Comparison of ENCODE assay signal across 35 cellular contexts in genomic region chr6:87555506-87555905, GRCh38.
"Had no signal": no experiment of that assay in that cellular context is flagged by ENCODE, and none has a peak within 500 bp of the region (broad histone marks: within the 10 kb centered on the region; RNA-seq: fewer than 3 reads in every experiment).

No MANE protein-coding gene starts in this region.

- H3K4me1 ChIP-seq: Peyer's patch had no signal

- H3K27me3 Mint-ChIP-seq: activated CD4-positive, alpha-beta memory T cell treated with anti-CD3 and anti-CD28 coated beads, Interleukin-2, amount 10 ng/mL, durations not matched to agents 7 days and 5 days; activated CD8-positive, alpha-beta memory T cell treated with anti-CD3 and anti-CD28 coated beads, Interleukin-2, amount 10 ng/mL, durations not matched to agents 7 days and 5 days; activated naive CD4-positive, alpha-beta T cell treated with anti-CD3 and anti-CD28 coated beads, Interleukin-2, amount 10 ng/mL, durations not matched to agents 7 days and 5 days; brain had no signal

- H3K4me3 Mint-ChIP-seq: activated CD4-positive, alpha-beta memory T cell treated with anti-CD3 and anti-CD28 coated beads, Interleukin-2, amount 10 ng/mL, durations not matched to agents 7 days and 5 days; activated CD8-positive, alpha-beta memory T cell treated with anti-CD3 and anti-CD28 coated beads, Interleukin-2, amount 10 ng/mL, durations not matched to agents 7 days and 5 days; activated naive CD4-positive, alpha-beta T cell treated with anti-CD3 and anti-CD28 coated beads, Interleukin-2, amount 10 ng/mL, durations not matched to agents 7 days and 5 days; brain; T-helper 1 cell treated with Interleukin-12 subunit alpha and Interleukin-12 subunit beta and Interleukin-4 antibody, amounts not matched to agents 30 μg/mL and 1 μg/mL, for 36 hours; T-helper 2 cell treated with Interferon-gamma antibody and Interleukin-4, amounts not matched to agents 5 μg/mL and 100 μg/mL, for 36 hours; WTC11 had no signal

- H3K27ac ChIP-seq: Peyer's patch, SJSA1 had no signal

- H3K9me3 Mint-ChIP-seq: activated CD4-positive, alpha-beta memory T cell treated with anti-CD3 and anti-CD28 coated beads, Interleukin-2, amount 10 ng/mL, durations not matched to agents 7 days and 5 days; activated naive CD4-positive, alpha-beta T cell treated with anti-CD3 and anti-CD28 coated beads, Interleukin-2, amount 10 ng/mL, durations not matched to agents 7 days and 5 days; activated T-helper 2 cell treated with anti-CD3 and anti-CD28 coated beads, Interferon-gamma antibody, Interleukin-2, Interleukin-4, amounts not matched to agents 10 μg/mL and 5 μg/mL and 100 μg/mL, durations not matched to agents 14 hours and 24 hours and 36 hours; brain; T-helper 1 cell treated with Interleukin-12 subunit alpha and Interleukin-12 subunit beta and Interleukin-4 antibody, amounts not matched to agents 30 μg/mL and 1 μg/mL, for 36 hours; T-helper 2 cell treated with Interferon-gamma antibody and Interleukin-4, amounts not matched to agents 5 μg/mL and 100 μg/mL, for 36 hours; WTC11 had no signal

- H3K27ac Mint-ChIP-seq: activated CD4-positive, alpha-beta memory T cell treated with anti-CD3 and anti-CD28 coated beads, Interleukin-2, amount 10 ng/mL, durations not matched to agents 7 days and 5 days; activated CD8-positive, alpha-beta memory T cell treated with anti-CD3 and anti-CD28 coated beads, Interleukin-2, amount 10 ng/mL, durations not matched to agents 7 days and 5 days; activated naive CD4-positive, alpha-beta T cell treated with anti-CD3 and anti-CD28 coated beads, Interleukin-2, amount 10 ng/mL, durations not matched to agents 7 days and 5 days; activated T-helper 2 cell treated with anti-CD3 and anti-CD28 coated beads, Interferon-gamma antibody, Interleukin-2, Interleukin-4, amounts not matched to agents 10 μg/mL and 5 μg/mL and 100 μg/mL, durations not matched to agents 14 hours and 24 hours and 36 hours; brain; T-helper 1 cell treated with Interleukin-12 subunit alpha and Interleukin-12 subunit beta and Interleukin-4 antibody, amounts not matched to agents 30 μg/mL and 1 μg/mL, for 36 hours; T-helper 2 cell treated with Interferon-gamma antibody and Interleukin-4, amounts not matched to agents 5 μg/mL and 100 μg/mL, for 36 hours; WTC11 had no signal

- ATAC-seq: activated CD4-positive, CD25-positive, alpha-beta regulatory T cell treated with anti-CD3 and anti-CD28 coated beads, Interleukin-2, amount 50 U/mL, for 24 hours; activated CD8-positive, alpha-beta memory T cell treated with anti-CD3 and anti-CD28 coated beads, Interleukin-2, amount 10 ng/mL, durations not matched to agents 7 days and 5 days; PC-3; WTC11 had no signal

- H3K27me3 ChIP-seq: Peyer's patch, SJSA1 had no signal

- H3K9me3 ChIP-seq: Peyer's patch, SJSA1, SK-N-SH had no signal

- H3K4me3 ChIP-seq: Peyer's patch, SJSA1 had no signal

- DNase-seq: activated CD4-positive, alpha-beta memory T cell treated with anti-CD3 and anti-CD28 coated beads, Interleukin-2, amount 10 ng/mL, durations not matched to agents 7 days and 5 days; activated CD4-positive, alpha-beta T cell treated with anti-CD3 and anti-CD28 coated beads for 4 hours; activated CD8-positive, alpha-beta memory T cell treated with anti-CD3 and anti-CD28 coated beads for 24 hours; activated CD8-positive, alpha-beta memory T cell treated with anti-CD3 and anti-CD28 coated beads, Interleukin-2, amount 10 ng/mL, durations not matched to agents 7 days and 5 days; activated CD8-positive, alpha-beta memory T cell treated with anti-CD3 and anti-CD28 coated beads, Interleukin-2, amount 50 U/mL, for 48 hours; activated gamma-delta T cell; activated naive CD4-positive, alpha-beta T cell treated with anti-CD3 and anti-CD28 coated beads, Interleukin-2, amount 10 ng/mL, durations not matched to agents 7 days and 5 days; anterior cingulate cortex; caudate nucleus; cerebellar nuclear complex; Karpas-422; KBM-7; NCI-H1092 treated with DMSO at 0.1 percent for 48 hours; NCI-H1417; NCI-H146; NCI-H187; NCI-H2029 treated with DMSO at 0.1 percent for 48 hours; NCI-H2107; NCI-H2171; NCI-H510A; NCI-H526; NCI-H748 treated with DMSO at 0.1 percent for 48 hours; NK-92 treated with Interleukin-12 subunit alpha and Interleukin-12 subunit beta, amount 100 ng/mL, for 24 hours; PC-3; Peyer's patch; RPMI8226; SHP77 treated with DMSO at 0.1 percent for 48 hours; SK-N-SH had no signal

- H3K4me1 Mint-ChIP-seq: activated CD4-positive, alpha-beta memory T cell treated with anti-CD3 and anti-CD28 coated beads, Interleukin-2, amount 10 ng/mL, durations not matched to agents 7 days and 5 days; activated CD8-positive, alpha-beta memory T cell treated with anti-CD3 and anti-CD28 coated beads, Interleukin-2, amount 10 ng/mL, durations not matched to agents 7 days and 5 days; activated naive CD4-positive, alpha-beta T cell treated with anti-CD3 and anti-CD28 coated beads, Interleukin-2, amount 10 ng/mL, durations not matched to agents 7 days and 5 days; brain; WTC11 had no signal
